31 cellular contexts compared by ENCODE assay signal in the genomic region with DNA sequence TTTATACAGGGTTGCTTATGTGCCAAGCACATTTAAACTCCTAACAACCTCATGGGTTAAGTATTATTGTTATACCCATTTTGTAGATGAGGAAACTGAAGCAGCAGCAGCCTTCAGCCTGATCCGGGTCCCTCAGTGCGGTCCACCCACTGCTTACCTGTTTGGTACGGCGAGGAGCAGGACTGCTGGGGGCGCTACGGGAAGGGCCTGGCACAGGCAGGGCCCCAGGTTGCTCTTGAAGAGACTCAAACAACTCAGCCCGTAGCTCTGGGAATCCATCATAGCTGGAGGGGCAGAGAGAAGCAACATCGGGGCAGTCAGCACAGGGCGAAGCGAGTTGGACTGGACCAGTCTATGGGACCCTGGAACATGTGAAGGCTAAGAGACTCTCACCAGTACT.
"Had no signal": no experiment of that assay in that cellular context is flagged by ENCODE, and none has a peak within 500 bp of the region (broad histone marks: within the 10 kb centered on the region; RNA-seq: fewer than 3 reads in every experiment).

No MANE protein-coding gene starts in this region.

- H3K27me3 Mint-ChIP-seq: activated naive CD8-positive, alpha-beta T cell treated with anti-CD3 and anti-CD28 coated beads, Interleukin-2, amount 10 ng/mL, durations not matched to agents 7 days and 5 days; activated T-helper 17 cell treated with anti-CD3 and anti-CD28 coated beads, Interleukin-2, amount 50 U/mL, for 72 hours had no signal

- H3K9me3 Mint-ChIP-seq: activated naive CD4-positive, alpha-beta T cell treated with anti-CD3 and anti-CD28 coated beads for 36 hours; activated naive CD8-positive, alpha-beta T cell treated with anti-CD3 and anti-CD28 coated beads, Interleukin-2, amount 10 ng/mL, durations not matched to agents 7 days and 5 days; activated T-helper 17 cell treated with anti-CD3 and anti-CD28 coated beads, Interleukin-2, amount 50 U/mL, for 72 hours; T-helper 1 cell treated with Interleukin-12 subunit alpha and Interleukin-12 subunit beta and Interleukin-4 antibody, amounts not matched to agents 30 μg/mL and 1 μg/mL, for 36 hours; WTC11 had no signal

- ATAC-seq: activated CD8-positive, alpha-beta T cell treated with anti-CD3 and anti-CD28 coated beads, Interleukin-2, amount 10 ng/mL, durations not matched to agents 7 days and 5 days; activated T-helper 17 cell treated with anti-CD3 and anti-CD28 coated beads, Interleukin-2, amount 50 U/mL, for 72 hours; WTC11 had no signal

- H3K4me3 ChIP-seq: adrenal gland, MG63, Peyer's patch, SJCRH30 had no signal

- H3K27ac Mint-ChIP-seq: activated naive CD4-positive, alpha-beta T cell treated with anti-CD3 and anti-CD28 coated beads for 36 hours; activated naive CD8-positive, alpha-beta T cell treated with anti-CD3 and anti-CD28 coated beads, Interleukin-2, amount 10 ng/mL, durations not matched to agents 7 days and 5 days; activated T-helper 17 cell treated with anti-CD3 and anti-CD28 coated beads, Interleukin-2, amount 50 U/mL, for 72 hours; T-helper 1 cell treated with Interleukin-12 subunit alpha and Interleukin-12 subunit beta and Interleukin-4 antibody, amounts not matched to agents 30 μg/mL and 1 μg/mL, for 36 hours; WTC11 had no signal

- H3K4me1 Mint-ChIP-seq: WTC11 had no signal

- H3K27me3 ChIP-seq: adrenal gland, MG63, Peyer's patch, SJCRH30 had no signal

- H3K4me1 ChIP-seq: adrenal gland, Peyer's patch, SJCRH30 had no signal

- H3K27ac ChIP-seq: adrenal gland, KMS-11, Peyer's patch, RWPE1, SJCRH30 had no signal

- H3K9me3 ChIP-seq: adrenal gland, MG63, Peyer's patch, SJCRH30 had no signal

- DNase-seq: activated CD4-positive, alpha-beta T cell treated with anti-CD3 and anti-CD28 coated beads for 48 hours; activated CD4-positive, alpha-beta T cell treated with anti-CD3 and anti-CD28 coated beads, Interleukin-2, amount 50 U/mL, for 4 hours; activated CD4-positive, CD25-positive, alpha-beta regulatory T cell treated with anti-CD3 and anti-CD28 coated beads, Interleukin-2, amount 50 U/mL, for 72 hours; activated CD8-positive, alpha-beta memory T cell treated with anti-CD3 and anti-CD28 coated beads, Interleukin-2, amount 50 U/mL, for 48 hours; activated CD8-positive, alpha-beta T cell treated with anti-CD3 and anti-CD28 coated beads, Interleukin-2, amount 10 ng/mL, durations not matched to agents 7 days and 5 days; activated gamma-delta T cell; activated naive CD4-positive, alpha-beta T cell treated with anti-CD3 and anti-CD28 coated beads for 36 hours; activated naive CD8-positive, alpha-beta T cell treated with anti-CD3 and anti-CD28 coated beads, Interleukin-2, amount 10 ng/mL, durations not matched to agents 7 days and 5 days; activated T-cell treated with anti-CD3 and anti-CD28 coated beads, Interleukin-2, amount 50 U/mL, for 1 hour; anterior cingulate cortex; caudate nucleus; MG63; MV-4-11; NCI-H1092 treated with DMSO at 0.1 percent for 48 hours; NCI-H1417 treated with DMSO at 0.1 percent for 48 hours; NCI-H1694; NCI-H2029; NCI-H2107; NCI-H2171 treated with DMSO at 0.1 percent for 48 hours; NCI-H526 treated with DMSO at 0.1 percent for 48 hours; NCI-H82; Peyer's patch; Right ventricle myocardium superior; SJCRH30; T-helper 9 cell had no signal

- H3K4me3 Mint-ChIP-seq: activated CD8-positive, alpha-beta T cell treated with anti-CD3 and anti-CD28 coated beads, Interleukin-2, amount 10 ng/mL, durations not matched to agents 7 days and 5 days; activated naive CD4-positive, alpha-beta T cell treated with anti-CD3 and anti-CD28 coated beads for 36 hours; activated naive CD8-positive, alpha-beta T cell treated with anti-CD3 and anti-CD28 coated beads, Interleukin-2, amount 10 ng/mL, durations not matched to agents 7 days and 5 days; activated T-helper 17 cell treated with anti-CD3 and anti-CD28 coated beads, Interleukin-2, amount 50 U/mL, for 72 hours; T-helper 1 cell treated with Interleukin-12 subunit alpha and Interleukin-12 subunit beta and Interleukin-4 antibody, amounts not matched to agents 30 μg/mL and 1 μg/mL, for 36 hours; WTC11 had no signal
